8 cellular contexts compared by ENCODE assay signal in the genomic region with DNA sequence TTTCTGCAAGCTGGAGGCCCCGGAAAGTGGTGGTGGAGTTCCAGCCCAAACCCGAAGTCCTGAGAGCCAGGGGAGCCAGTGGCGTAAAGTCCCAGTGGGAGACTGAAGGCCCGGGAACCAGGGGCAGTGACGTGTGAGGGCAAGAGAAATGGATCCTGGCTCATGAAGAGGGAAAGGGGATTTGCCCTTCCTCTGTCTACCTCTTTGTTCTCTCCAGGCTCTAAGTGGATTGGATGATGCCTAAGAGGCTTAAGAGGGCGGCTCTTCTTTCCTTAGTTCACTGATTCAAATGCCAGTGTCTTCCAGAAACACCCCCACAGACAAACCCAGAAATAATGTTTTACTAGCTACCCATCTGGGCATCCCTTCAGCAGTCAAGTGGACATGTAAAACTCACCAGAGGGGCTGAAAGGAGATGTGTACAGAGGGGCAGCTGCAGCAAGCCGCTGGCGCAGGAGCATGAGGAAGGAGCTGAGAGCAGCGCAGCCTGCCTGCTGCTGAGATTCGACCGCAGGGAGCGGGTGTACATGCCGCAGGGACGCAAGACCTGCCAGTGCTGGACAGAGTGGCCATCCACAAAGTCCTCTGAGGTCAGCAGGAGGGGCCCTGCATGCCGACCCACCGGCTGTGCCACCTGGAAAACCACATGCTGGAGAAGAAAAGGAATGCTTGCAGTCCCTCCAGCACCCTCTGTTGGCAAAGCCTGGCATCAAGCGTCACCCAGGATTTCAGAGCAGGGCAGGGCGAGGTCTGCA. TPM values are rescaled to one million over a fixed set of nuclear protein-coding genes. Genes with fewer than 3 reads are reported as not detected.
A peak's percentile ranks its signal among the peaks of the same experiment; 100 is the strongest.
DNase-seq lines count a peak whose midpoint lies in the region; ATAC-seq and TF ChIP-seq lines count a peak whose summit lies in the region.

No MANE protein-coding gene starts in this region.

- intact Hi-C loops in Right ventricle myocardium superior (cut with DNase I) = no loop called here
- intact Hi-C loops in prostate gland (cut with DNase I) = no loop called here

- H3K36me3 ChIP-seq in WERI-Rb-1 = no peaks in the 10 kb centered on the region
- no peaks in the 10 kb centered on the region for H3K36me3 ChIP-seq in prostate gland

- H3K4me1 ChIP-seq in prostate gland (replicated peaks) = no peaks in the 10 kb centered on the region

- H3K4me3 ChIP-seq in WERI-Rb-1 (ENCODE audit: low read depth, low read length) (peak overlapping the region; percentile 35), prostate gland (no peak overlapping the region)

- peak; percentile 97 for TF ChIP-seq CTCF in WERI-Rb-1 (IDR thresholded peaks at IDR 0.05; ENCODE audit: low read depth, low read length)
- TF ChIP-seq CTCF in prostate gland (IDR thresholded peaks at IDR 0.05) = peak in 3 of 4 experiments; percentile 28 to 50 (median 38)

- no peaks in the 10 kb centered on the region for H3K9me3 ChIP-seq in WERI-Rb-1 (ENCODE audit: severe bottlenecking)
- no peaks in the 10 kb centered on the region for H3K9me3 ChIP-seq in prostate gland

- peak; percentile 81 for ATAC-seq in Right ventricle myocardium superior (ENCODE audit: poor library complexity)
- ATAC-seq in GM21390 (IDR thresholded peaks at IDR 0.05; ENCODE audit: unreplicated experiment) = no peak
- no peak for ATAC-seq in HG03095 (IDR thresholded peaks at IDR 0.05; ENCODE audit: unreplicated experiment)

- H3K27ac ChIP-seq in WERI-Rb-1 (peak overlapping the region; percentile 59), prostate gland (no peak overlapping the region)

- no peak for TF ChIP-seq POLR2A in prostate gland (IDR thresholded peaks at IDR 0.05)

- H3K27me3 ChIP-seq in WERI-Rb-1 (ENCODE audit: insufficient read depth, low read depth, severe bottlenecking) (no peaks in the 10 kb centered on the region), prostate gland (replicated peaks; ENCODE audit: insufficient read depth) (no peaks in the 10 kb centered on the region)

- 74% methylated on average over 18 of the region's 18 CpGs for WGBS in prostate gland

- DNase-seq in activated gamma-delta T cell treated with Interleukin-2 at 50 U/mL for 16 hours (peak; percentile 9), activated gamma-delta T cell (lab: John Stamatoyannopoulos, UW) (no peak), NCI-H1048 (lab: John Stamatoyannopoulos, UW) (peak; percentile 35), WERI-Rb-1 (peak; percentile 91), Right ventricle myocardium superior (peak; percentile 59), prostate gland (ENCODE audit: low spot score) (peak; percentile 34)

RNA-seq across cellular contexts. Expression of gene CDYL, which starts 29.5 kb away (rescaled TPM):
- total RNA-seq in Right ventricle myocardium superior = 27.2 TPM
- 10 to 100 TPM; 28.1 to 54.5 TPM for total RNA-seq in prostate gland
